Comparison of ENCODE assay signal across 2 cellular contexts in genomic region chr4:189084671-189085070, GRCh38.
A peak's percentile ranks its signal among the peaks of the same experiment; 100 is the strongest.
TF ChIP-seq lines count a peak whose summit lies in the region.

No MANE protein-coding gene starts in this region.

TF ChIP-seq in HepG2, 621 proteins besides CTCF, POLR2A, EP300 and RAD21:
- TF ChIP-seq ZNF841 (CRISPR knock-in tag; IDR thresholded peaks at IDR 0.05; ENCODE audit: borderline replicate concordance) (no peak), NCOA5 (CRISPR knock-in tag; IDR thresholded peaks at IDR 0.05) (no peak), BRF2 (CRISPR knock-in tag; IDR thresholded peaks at IDR 0.05) (no peak), SOX5 (CRISPR knock-in tag; IDR thresholded peaks at IDR 0.05; ENCODE audit: borderline replicate concordance) (no peak), MEIS2 (CRISPR knock-in tag; IDR thresholded peaks at IDR 0.05) (no peak), ZUFSP (CRISPR knock-in tag; IDR thresholded peaks at IDR 0.05; ENCODE audit: borderline replicate concordance) (no peak), ZNF749 (CRISPR knock-in tag; IDR thresholded peaks at IDR 0.05; ENCODE audit: borderline replicate concordance) (no peak), ZNF503 (CRISPR knock-in tag; IDR thresholded peaks at IDR 0.05) (no peak), FOXK2 (IDR thresholded peaks at IDR 0.05) (no peak), ZNF780A (CRISPR knock-in tag; IDR thresholded peaks at IDR 0.05) (no peak), ZNF329 (CRISPR knock-in tag; IDR thresholded peaks at IDR 0.05; ENCODE audit: low read depth) (no peak)

TF ChIP-seq in H1, 55 proteins besides CTCF, POLR2A, EP300 and RAD21:
- TF ChIP-seq USF2 (IDR thresholded peaks at IDR 0.05; ENCODE audit: low read length) (peak; percentile 41), MAX (IDR thresholded peaks at IDR 0.05) (peak; percentile 62), SAP30 (IDR thresholded peaks at IDR 0.05; ENCODE audit: insufficient read depth, insufficient replicate concordance, low read length) (no peak)
TF ChIP-seq in H1: peak in this region for 2.
